ENCODE assay signal across 13 cellular contexts in the genomic region with DNA sequence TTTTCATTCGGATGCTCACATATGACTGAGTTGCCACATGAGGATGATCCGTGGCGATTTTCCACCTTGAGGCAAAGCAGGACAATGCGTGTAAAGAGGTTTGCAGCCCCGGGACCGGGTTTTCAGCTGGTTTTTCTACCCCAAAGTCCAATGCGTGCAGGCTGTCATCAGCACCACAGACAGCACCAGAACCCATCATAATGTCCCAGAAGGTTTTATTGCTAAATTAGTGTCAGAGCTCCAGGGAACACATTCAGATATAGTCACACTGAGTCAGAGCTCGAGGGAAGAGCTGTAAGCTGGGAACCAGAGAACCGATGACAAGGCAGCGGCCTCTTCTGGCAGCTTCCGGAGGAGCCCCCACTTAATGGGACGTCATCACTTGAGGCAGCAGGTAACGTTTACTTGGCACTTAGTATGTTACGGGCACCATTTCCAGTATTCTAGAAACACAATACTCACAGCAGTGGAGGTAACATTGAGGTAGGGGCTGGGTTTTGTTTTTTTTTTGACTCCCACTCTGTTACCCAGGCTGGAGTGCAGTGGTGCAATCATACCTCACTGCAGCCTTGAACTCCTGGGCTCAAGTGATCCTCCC. TPM values are rescaled to one million over a fixed set of nuclear protein-coding genes. Genes with fewer than 3 reads are reported as not detected.
DNase-seq lines count a peak whose midpoint lies in the region; ATAC-seq and TF ChIP-seq lines count a peak whose summit lies in the region.
"Had no signal": no experiment of that assay in that cellular context is flagged by ENCODE, and none has a peak within 500 bp of the region (broad histone marks: within the 10 kb centered on the region; RNA-seq: fewer than 3 reads in every experiment).

No MANE protein-coding gene starts in this region.

- H3K9ac ChIP-seq in endodermal cell (ENCODE audit: extremely low read depth, low read length, poor library complexity, severe bottlenecking) = no peak overlapping the region

- H3K4me3 Mint-ChIP-seq in endodermal cell = no peak overlapping the region

- POLR2A ChIA-PET in GM10248 (lab: Yijun Ruan, JAX) = no interaction called here

- CTCF ChIA-PET in GM10248 (lab: Yijun Ruan, JAX) = interaction anchor here (1.1 to 3.1 kb wide), 4 partner anchors 9 to 50 kb away, joined by 3 to 8 read pairs (median 4); no protein-coding TSS in a partner anchor

- H3K9me3 ChIP-seq in endodermal cell (ENCODE audit: control insufficient read depth, low read length) = no peaks in the 10 kb centered on the region
- H3K9me3 ChIP-seq in upper lobe of right lung = no peaks in the 10 kb centered on the region
- H3K9me3 ChIP-seq: thoracic aorta had no signal

- no peak for ATAC-seq in upper lobe of right lung

- H3K4me3 ChIP-seq in endodermal cell (ENCODE audit: low read length) = no peak overlapping the region
- no peak overlapping the region for H3K4me3 ChIP-seq in upper lobe of right lung
- H3K4me3 ChIP-seq: SK-N-MC, thoracic aorta had no signal

- no peaks in the 10 kb centered on the region for H3K36me3 Mint-ChIP-seq in endodermal cell (ENCODE audit: low read depth)

- peaks cover 22% of the 10 kb centered on the region for H3K27me3 Mint-ChIP-seq in endodermal cell (ENCODE audit: insufficient read depth)

- H3K27ac Mint-ChIP-seq in endodermal cell = peak overlapping the region; percentile 4

- 79 to 93% methylated on average over 7 to 14 of the region's 14 CpGs for WGBS in endodermal cell (ENCODE audit: insufficient coverage in 1 of 2, insufficient read length in 1 of 2), 2 experiments

- H3K9me3 Mint-ChIP-seq in endodermal cell = no peaks in the 10 kb centered on the region

- intact Hi-C loops in upper lobe of right lung (cut with DNase I) = no loop called here

- H3K36me3 ChIP-seq in endodermal cell (ENCODE audit: control insufficient read depth, insufficient read depth, low read length) = no peaks in the 10 kb centered on the region
- no peaks in the 10 kb centered on the region for H3K36me3 ChIP-seq in upper lobe of right lung
- H3K36me3 ChIP-seq: thoracic aorta had no signal

- H3K4me1 Mint-ChIP-seq in endodermal cell = peaks cover 5% of the 10 kb centered on the region

- DNase-seq in NCI-H82 (lab: John Stamatoyannopoulos, UW) = peak; percentile 55
- DNase-seq in NCI-H82 treated with DMSO at 0.1 percent for 48 hours (lab: John Stamatoyannopoulos, UW; ENCODE audit: unreplicated experiment) = no peak
- peak; percentile 31 for DNase-seq in NCI-H748 (lab: John Stamatoyannopoulos, UW; ENCODE audit: unreplicated experiment)
- DNase-seq in endodermal cell = peak; percentile 70
- peak; percentile 22 for DNase-seq in upper lobe of right lung
- DNase-seq in central memory CD4-positive, alpha-beta T cell = no peak
- DNase-seq in SIG-M5 treated with dmso at 0.1 percent for 504 hours (lab: John Stamatoyannopoulos, UW; ENCODE audit: unreplicated experiment) = no peak
- no peak for DNase-seq in GM10248 (ENCODE audit: extremely low spot score)
- DNase-seq: activated CD4-positive, CD25-positive, alpha-beta regulatory T cell; DND-41; NCI-H526 had no signal

- peaks cover 10% of the 10 kb centered on the region for H3K27me3 ChIP-seq in endodermal cell (ENCODE audit: control insufficient read depth, insufficient read depth, low read length, poor library complexity, severe bottlenecking)
- no peaks in the 10 kb centered on the region for H3K27me3 ChIP-seq in upper lobe of right lung

- H3K27ac ChIP-seq in endodermal cell (ENCODE audit: low read depth, low read length) = no peak overlapping the region
- H3K27ac ChIP-seq in upper lobe of right lung = no peak overlapping the region
- H3K27ac ChIP-seq: SK-N-MC, thoracic aorta had no signal

- H3K4me1 ChIP-seq in endodermal cell (ENCODE audit: control insufficient read depth, insufficient read depth, low read length) (no peaks in the 10 kb centered on the region), upper lobe of right lung (no peaks in the 10 kb centered on the region)

- TF ChIP-seq CTCF in endodermal cell (conservative IDR thresholded peaks at IDR 0.05) = peak; percentile 64
- no peak for TF ChIP-seq CTCF in upper lobe of right lung (IDR thresholded peaks at IDR 0.05)
- no peak for TF ChIP-seq CTCF in GM10248 (IDR thresholded peaks at IDR 0.05; ENCODE audit: control extremely low read depth, extremely low read depth, low read depth, missing control alignments)

RNA-seq across cellular contexts. Expression of gene NAGPA, which starts 8.9 kb away (rescaled TPM):
- total RNA-seq in endodermal cell (10 to 100 TPM; 12.7 to 14.0 TPM), upper lobe of right lung (16.7 TPM)
- 6.8 TPM for polyA plus RNA-seq in endodermal cell (2013, experiment 1 of 2)
- polyA plus RNA-seq in endodermal cell (2013, experiment 2 of 2) = 6.3 TPM

RNA-seq across cellular contexts. Expression of gene C16orf89, which starts 23.1 kb away (rescaled TPM):
- total RNA-seq in endodermal cell = under 1 TPM in 1 of 2 donors, not detected in 1; 0.51 TPM
- polyA plus RNA-seq in endodermal cell (2013, experiment 1 of 2) = 1.0 TPM
- 1.1 TPM for polyA plus RNA-seq in endodermal cell (2013, experiment 2 of 2)
- total RNA-seq in upper lobe of right lung = 201 TPM

RNA-seq across cellular contexts. Expression of gene ALG1, which starts 29.0 kb away (rescaled TPM):
- total RNA-seq in endodermal cell (10 to 100 TPM; 25.1 to 32.3 TPM), upper lobe of right lung (26.4 TPM)
- polyA plus RNA-seq in endodermal cell (2013, experiment 1 of 2) = 12.9 TPM
- 13.7 TPM for polyA plus RNA-seq in endodermal cell (2013, experiment 2 of 2)

RNA-seq across cellular contexts. Expression of gene EEF2KMT, which starts 54.9 kb away (rescaled TPM):
- total RNA-seq in endodermal cell (10 to 100 TPM in 1 of 2 donors, 1 to 10 TPM in 1; 8.6 to 15.6 TPM), upper lobe of right lung (9.6 TPM)
- polyA plus RNA-seq in endodermal cell (2013, experiment 1 of 2) = 11.7 TPM
- 10.2 TPM for polyA plus RNA-seq in endodermal cell (2013, experiment 2 of 2)

Comparison
In these comparisons a context has a peak if more than half of its experiments do, and no peak if none do; other contexts are left out.
1. DNase-seq: peak in NCI-H82 (single experiment), NCI-H748 (single experiment), endodermal cell (single experiment) and upper lobe of right lung (single experiment); none in NCI-H82 treated with DMSO at 0.1 percent for 48 hours (single experiment), central memory CD4-positive, alpha-beta T cell (single experiment), SIG-M5 treated with dmso at 0.1 percent for 504 hours (single experiment) and GM10248 (single experiment).
2. RNA of gene C16orf89, which starts 23.1 kb away (total RNA-seq): 201 TPM in upper lobe of right lung (single experiment); 0.51 TPM in endodermal cell; every median in the first group is over 100 times any median in the second.